Comparison of ENCODE assay signal across 17 cellular contexts in genomic region chr1:23122796-23123195, GRCh38. TPM values are rescaled to one million over a fixed set of nuclear protein-coding genes. Genes with fewer than 3 reads are reported as not detected.
A peak's percentile ranks its signal among the peaks of the same experiment; 100 is the strongest.
DNase-seq lines count a peak whose midpoint lies in the region; ATAC-seq and TF ChIP-seq lines count a peak whose summit lies in the region.
"Had no signal": no experiment of that assay in that cellular context is flagged by ENCODE, and none has a peak within 500 bp of the region (broad histone marks: within the 10 kb centered on the region; RNA-seq: fewer than 3 reads in every experiment).

No MANE protein-coding gene starts in this region.

- no peak overlapping the region for H3K4me3 Mint-ChIP-seq in activated CD8-positive, alpha-beta T cell treated with anti-CD3 and anti-CD28 coated beads, Interleukin-2, amount 10 ng/mL, durations not matched to agents 7 days and 5 days
- no peak overlapping the region for H3K4me3 Mint-ChIP-seq in CD14-positive monocyte
- H3K4me3 Mint-ChIP-seq: activated CD4-positive, alpha-beta memory T cell treated with anti-CD3 and anti-CD28 coated beads for 36 hours; IgD-negative memory B cell; neural crest cell had no signal

- H3K27me3 ChIP-seq in Peyer's patch (no peaks in the 10 kb centered on the region), colonic mucosa (no peaks in the 10 kb centered on the region), mucosa of rectum (ENCODE audit: control insufficient read depth in 2 of 2, insufficient read depth in 2 of 2, low read length in 2 of 2) (no peaks in the 10 kb centered on the region), thoracic aorta (replicated peaks; ENCODE audit: insufficient read depth) (no peaks in the 10 kb centered on the region)
- H3K27me3 ChIP-seq: adrenal gland, SJSA1 had no signal

- H3K36me3 Mint-ChIP-seq in activated CD8-positive, alpha-beta T cell treated with anti-CD3 and anti-CD28 coated beads, Interleukin-2, amount 10 ng/mL, durations not matched to agents 7 days and 5 days (ENCODE audit: low read depth), result no peaks in the 10 kb centered on the region
- H3K36me3 Mint-ChIP-seq in CD14-positive monocyte, result no peaks in the 10 kb centered on the region
- H3K36me3 Mint-ChIP-seq: activated CD4-positive, alpha-beta memory T cell treated with anti-CD3 and anti-CD28 coated beads for 36 hours had no signal

- CTCF ChIA-PET in GM10248 (lab: Yijun Ruan, JAX), result interaction anchor here (0.7 to 2.9 kb wide), 3 partner anchors 12 to 62 kb away, joined by 3 to 11 read pairs (median 7); no protein-coding TSS in a partner anchor
- CTCF ChIA-PET in activated CD8-positive, alpha-beta T cell treated with anti-CD3 and anti-CD28 coated beads, Interleukin-2, amount 10 ng/mL, durations not matched to agents 7 days and 5 days (lab: Charles Lee), result interaction anchor here (1.0 to 1.2 kb wide), 2 partner anchors 25 to 62 kb away, joined by 3 to 5 read pairs; no protein-coding TSS in a partner anchor

- peaks cover 0 to 62% (median 5%) of the 10 kb centered on the region in 4 donors for H3K4me1 ChIP-seq in Peyer's patch
- peaks cover 3% of the 10 kb centered on the region for H3K4me1 ChIP-seq in colonic mucosa
- H3K4me1 ChIP-seq in mucosa of rectum (ENCODE audit: control insufficient read depth in 2 of 2, insufficient read depth in 2 of 2, low read length in 2 of 2), result peaks cover 13 to 31% of the 10 kb centered on the region in 2 donors
- peaks cover 41 to 80% of the 10 kb centered on the region in 2 donors for H3K4me1 ChIP-seq in thoracic aorta (ENCODE audit: control insufficient read depth in 1 of 2, low read depth in 2 of 2)

- H3K27ac Mint-ChIP-seq in activated CD8-positive, alpha-beta T cell treated with anti-CD3 and anti-CD28 coated beads, Interleukin-2, amount 10 ng/mL, durations not matched to agents 7 days and 5 days, result no peak overlapping the region
- peak overlapping the region in 1 of 7 donors; percentile 41 for H3K27ac Mint-ChIP-seq in CD14-positive monocyte
- H3K27ac Mint-ChIP-seq: IgD-negative memory B cell had no signal

- ATAC-seq in thoracic aorta (ENCODE audit: insufficient number of reproducible peaks, low FRiP score, low read depth), result no peak
- no peak for ATAC-seq in activated CD8-positive, alpha-beta T cell treated with anti-CD3 and anti-CD28 coated beads, Interleukin-2, amount 10 ng/mL, durations not matched to agents 7 days and 5 days

- TF ChIP-seq POLR2A in Peyer's patch (IDR thresholded peaks at IDR 0.05), result no peak

- no peak for DNase-seq in Peyer's patch
- no peak for DNase-seq in colonic mucosa
- DNase-seq in thoracic aorta (ENCODE audit: low spot score), result no peak
- no peak for DNase-seq in GM10248 (ENCODE audit: extremely low spot score)
- DNase-seq in activated CD8-positive, alpha-beta T cell treated with anti-CD3 and anti-CD28 coated beads, Interleukin-2, amount 10 ng/mL, durations not matched to agents 7 days and 5 days, result no peak
- no peak for DNase-seq in CD14-positive monocyte (ENCODE audit: low spot score)
- DNase-seq in LoVo (ENCODE audit: low spot score), result no peak
- DNase-seq: activated CD4-positive, alpha-beta memory T cell treated with anti-CD3 and anti-CD28 coated beads for 36 hours; C1 segment of cervical spinal cord; NCI-H1092; stimulated activated naive CD4-positive, alpha-beta T cell had no signal

- TF ChIP-seq CTCF in Peyer's patch (IDR thresholded peaks at IDR 0.05), result no peak
- no peak for TF ChIP-seq CTCF in colonic mucosa (IDR thresholded peaks at IDR 0.05)
- TF ChIP-seq CTCF in thoracic aorta (IDR thresholded peaks at IDR 0.05), result no peak
- no peak for TF ChIP-seq CTCF in GM10248 (IDR thresholded peaks at IDR 0.05; ENCODE audit: control extremely low read depth, extremely low read depth, low read depth, missing control alignments)
- no peak for TF ChIP-seq CTCF in CD14-positive monocyte (IDR thresholded peaks at IDR 0.05)

- POLR2A ChIA-PET in GM10248 (lab: Yijun Ruan, JAX), result no interaction called here
- POLR2A ChIA-PET in activated CD8-positive, alpha-beta T cell treated with anti-CD3 and anti-CD28 coated beads, Interleukin-2, amount 10 ng/mL, durations not matched to agents 7 days and 5 days (lab: Charles Lee), result no interaction called here

- H3K27me3 Mint-ChIP-seq in activated CD8-positive, alpha-beta T cell treated with anti-CD3 and anti-CD28 coated beads, Interleukin-2, amount 10 ng/mL, durations not matched to agents 7 days and 5 days (ENCODE audit: low read depth), result no peaks in the 10 kb centered on the region
- no peaks in the 10 kb centered on the region for H3K27me3 Mint-ChIP-seq in CD14-positive monocyte (ENCODE audit: low read depth in 3 of 3)
- H3K27me3 Mint-ChIP-seq: activated CD4-positive, alpha-beta memory T cell treated with anti-CD3 and anti-CD28 coated beads for 36 hours; IgD-negative memory B cell had no signal

- peak overlapping the region; percentile 10 to 46 (median 21) for H3K27ac ChIP-seq in Peyer's patch
- H3K27ac ChIP-seq in colonic mucosa, result peak overlapping the region; percentile 14
- H3K27ac ChIP-seq in mucosa of rectum (ENCODE audit: low read depth in 2 of 2, low read length in 2 of 2), result peak overlapping the region; percentile 42 to 67
- H3K27ac ChIP-seq in thoracic aorta, result peak overlapping the region; percentile 35 to 71
- H3K27ac ChIP-seq: SJSA1 had no signal

- H3K9ac ChIP-seq in colonic mucosa (ENCODE audit: low read depth in 2 of 2, low read length in 2 of 2) (peak overlapping the region in 1 of 2 donors; percentile 19), mucosa of rectum (ENCODE audit: low read depth in 1 of 2, low read length in 2 of 2) (no peak overlapping the region)

- H3K9me3 Mint-ChIP-seq in activated CD8-positive, alpha-beta T cell treated with anti-CD3 and anti-CD28 coated beads, Interleukin-2, amount 10 ng/mL, durations not matched to agents 7 days and 5 days (ENCODE audit: insufficient read depth), result no peaks in the 10 kb centered on the region
- no peaks in the 10 kb centered on the region for H3K9me3 Mint-ChIP-seq in CD14-positive monocyte
- H3K9me3 Mint-ChIP-seq: activated CD4-positive, alpha-beta memory T cell treated with anti-CD3 and anti-CD28 coated beads for 36 hours; IgD-negative memory B cell; neural crest cell had no signal

- H3K9me3 ChIP-seq in Peyer's patch, result no peaks in the 10 kb centered on the region
- H3K9me3 ChIP-seq in colonic mucosa, result no peaks in the 10 kb centered on the region
- no peaks in the 10 kb centered on the region for H3K9me3 ChIP-seq in mucosa of rectum (ENCODE audit: control insufficient read depth in 2 of 2, low read length in 2 of 2)
- H3K9me3 ChIP-seq in thoracic aorta, result no peaks in the 10 kb centered on the region
- H3K9me3 ChIP-seq: adrenal gland, SJSA1 had no signal

- H3K36me3 ChIP-seq in Peyer's patch (no peaks in the 10 kb centered on the region), colonic mucosa (no peaks in the 10 kb centered on the region), mucosa of rectum (ENCODE audit: control insufficient read depth in 2 of 2, insufficient read depth in 2 of 2, low read length in 2 of 2) (no peaks in the 10 kb centered on the region), thoracic aorta (no peaks in the 10 kb centered on the region)
- H3K36me3 ChIP-seq: adrenal gland had no signal

- H3K4me3 ChIP-seq in Peyer's patch, result no peak overlapping the region
- H3K4me3 ChIP-seq in colonic mucosa, result no peak overlapping the region
- peak overlapping the region; percentile 8 to 37 for H3K4me3 ChIP-seq in mucosa of rectum (ENCODE audit: low read length in 2 of 2)
- peak overlapping the region; percentile 51 for H3K4me3 ChIP-seq in thoracic aorta
- H3K4me3 ChIP-seq: adrenal gland, lung, SJSA1 had no signal

- H3K4me1 Mint-ChIP-seq in activated CD8-positive, alpha-beta T cell treated with anti-CD3 and anti-CD28 coated beads, Interleukin-2, amount 10 ng/mL, durations not matched to agents 7 days and 5 days (ENCODE audit: low read depth), result peaks cover 29% of the 10 kb centered on the region
- H3K4me1 Mint-ChIP-seq in CD14-positive monocyte, result peaks cover 22% of the 10 kb centered on the region

- intact Hi-C loops in colonic mucosa (cut with DNase I), result no loop called here
- intact Hi-C loops in CD14-positive monocyte (cut with micrococcal nuclease), result no loop called here

RNA-seq across cellular contexts. Expression of gene LUZP1, which starts 45.9 kb away (rescaled TPM):
- total RNA-seq in Peyer's patch, result 10 to 100 TPM; 38.8 to 92.8 (median 70.4) TPM
- 10 to 100 TPM; 42.4 to 50.4 TPM for total RNA-seq in colonic mucosa
- 10 to 100 TPM; 17.9 to 38.4 TPM for total RNA-seq in thoracic aorta
- 10 to 100 TPM; 15.2 to 16.0 TPM for total RNA-seq in activated CD8-positive, alpha-beta T cell treated with anti-CD3 and anti-CD28 coated beads, Interleukin-2, amount 10 ng/mL, durations not matched to agents 7 days and 5 days
- polyA plus RNA-seq in CD14-positive monocyte, result 1 to 10 TPM; 5.8 to 8.7 TPM

Comparison
In these comparisons a context has a peak if more than half of its experiments do, and no peak if none do; other contexts are left out.
1. H3K4me3 ChIP-seq: peak in mucosa of rectum (2 of 2) and thoracic aorta (single experiment); none in Peyer's patch (0 of 4) and colonic mucosa (single experiment).
2. Peak in every context shown above with its lines, with median percentiles within 50 percentile points of each other: H3K27ac ChIP-seq.